Comparison of ENCODE assay signal across 1 cellular context in the genomic region with DNA sequence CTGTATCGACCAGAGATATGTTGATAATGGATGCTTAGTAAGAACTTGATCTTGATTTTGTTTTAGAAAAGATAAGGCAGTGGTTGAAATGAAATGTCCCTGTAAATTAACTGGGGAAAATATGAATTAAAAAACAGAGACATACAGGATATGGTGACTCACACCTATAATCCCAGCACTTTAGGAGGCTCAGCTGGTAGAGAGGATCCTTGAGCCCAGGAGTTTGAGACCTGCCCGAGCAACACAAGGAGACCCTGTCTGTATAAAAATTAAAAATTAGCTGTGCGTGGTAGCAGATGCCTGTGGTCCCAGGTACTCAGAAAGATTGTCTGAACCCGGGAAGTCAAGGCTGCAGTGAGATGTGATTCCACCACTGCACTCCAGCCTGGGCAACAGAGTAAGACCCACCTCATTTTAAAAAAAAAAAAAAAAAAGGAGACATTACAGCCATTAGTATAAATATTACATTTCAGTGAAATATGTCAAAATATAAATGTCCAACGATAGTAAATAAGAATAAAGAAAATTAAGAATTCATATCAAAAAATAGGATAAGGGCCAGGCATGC.
A peak's percentile ranks its signal among the peaks of the same experiment; 100 is the strongest.
TF ChIP-seq lines count a peak whose summit lies in the region.

No MANE protein-coding gene starts in this region.

TF ChIP-seq in K562, 482 proteins besides CTCF, POLR2A, EP300 and RAD21 (continued from another document):
- no peak for TF ChIP-seq NR2C2 (CRISPR knock-in tag; IDR thresholded peaks at IDR 0.05)
- TF ChIP-seq NR2C2 (tag; IDR thresholded peaks at IDR 0.05): 0 out of 2 replicates have a peak, but pooled peaks have one; percentile 3
- no peak for TF ChIP-seq TRIM24 (IDR thresholded peaks at IDR 0.05)
- TF ChIP-seq, protein P1, sequence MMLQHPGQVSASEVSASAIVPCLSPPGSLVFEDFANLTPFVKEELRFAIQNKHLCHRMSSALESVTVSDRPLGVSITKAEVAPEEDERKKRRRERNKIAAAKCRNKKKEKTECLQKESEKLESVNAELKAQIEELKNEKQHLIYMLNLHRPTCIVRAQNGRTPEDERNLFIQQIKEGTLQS (IDR thresholded peaks at IDR 0.05): peak; percentile 68
- TF ChIP-seq, protein P1 (CRISPR knock-in tag; conservative IDR thresholded peaks at IDR 0.05): no peak
- peak; percentile 27; the same call in 1 of the 2 replicates for TF ChIP-seq SMARCE1 (IDR thresholded peaks at IDR 0.05)
- no peak for TF ChIP-seq DDX20 (tag; IDR thresholded peaks at IDR 0.05; ENCODE audit: low read depth)
- TF ChIP-seq HDAC2 (IDR thresholded peaks at IDR 0.05): peak; percentile 13; the same call in 1 of the 2 replicates
- TF ChIP-seq, protein P2, sequence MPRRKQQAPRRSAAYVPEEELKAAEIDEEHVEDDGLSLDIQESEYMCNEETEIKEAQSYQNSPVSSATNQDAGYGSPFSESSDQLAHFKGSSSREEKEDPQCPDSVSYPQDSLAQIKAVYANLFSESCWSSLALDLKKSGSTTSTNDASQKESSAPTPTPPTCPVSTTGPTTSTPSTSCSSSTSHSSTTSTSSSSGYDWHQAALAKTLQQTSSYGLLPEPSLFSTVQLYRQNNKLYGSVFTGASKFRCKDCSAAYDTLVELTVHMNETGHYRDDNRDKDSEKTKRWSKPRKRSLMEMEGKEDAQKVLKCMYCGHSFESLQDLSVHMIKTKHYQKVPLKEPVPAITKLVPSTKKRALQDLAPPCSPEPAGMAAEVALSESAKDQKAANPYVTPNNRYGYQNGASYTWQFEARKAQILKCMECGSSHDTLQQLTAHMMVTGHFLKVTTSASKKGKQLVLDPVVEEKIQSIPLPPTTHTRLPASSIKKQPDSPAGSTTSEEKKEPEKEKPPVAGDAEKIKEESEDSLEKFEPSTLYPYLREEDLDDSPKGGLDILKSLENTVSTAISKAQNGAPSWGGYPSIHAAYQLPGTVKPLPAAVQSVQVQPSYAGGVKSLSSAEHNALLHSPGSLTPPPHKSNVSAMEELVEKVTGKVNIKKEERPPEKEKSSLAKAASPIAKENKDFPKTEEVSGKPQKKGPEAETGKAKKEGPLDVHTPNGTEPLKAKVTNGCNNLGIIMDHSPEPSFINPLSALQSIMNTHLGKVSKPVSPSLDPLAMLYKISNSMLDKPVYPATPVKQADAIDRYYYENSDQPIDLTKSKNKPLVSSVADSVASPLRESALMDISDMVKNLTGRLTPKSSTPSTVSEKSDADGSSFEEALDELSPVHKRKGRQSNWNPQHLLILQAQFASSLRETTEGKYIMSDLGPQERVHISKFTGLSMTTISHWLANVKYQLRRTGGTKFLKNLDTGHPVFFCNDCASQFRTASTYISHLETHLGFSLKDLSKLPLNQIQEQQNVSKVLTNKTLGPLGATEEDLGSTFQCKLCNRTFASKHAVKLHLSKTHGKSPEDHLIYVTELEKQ (CRISPR knock-in tag; IDR thresholded peaks at IDR 0.05): no peak
- TF ChIP-seq BRD9 (IDR thresholded peaks at IDR 0.05; ENCODE audit: low read depth, partially characterized antibody): peak; percentile 31
- peak; percentile 37; the same call in 1 of the 2 replicates for TF ChIP-seq JUND (IDR thresholded peaks at IDR 0.05; ENCODE audit: borderline replicate concordance, low read depth, low read length)
- peak; percentile 50; the same call in 2 of the 3 replicates for TF ChIP-seq JUND (tag; IDR thresholded peaks at IDR 0.05; ENCODE audit: borderline replicate concordance, low read depth, low read length)
- TF ChIP-seq FOSL1 (tag; conservative IDR thresholded peaks at IDR 0.05): peak; percentile 53
- TF ChIP-seq DPF2 (IDR thresholded peaks at IDR 0.05): peak; percentile 35
- TF ChIP-seq SAP30 (IDR thresholded peaks at IDR 0.05; ENCODE audit: borderline replicate concordance, insufficient read depth, low read depth, low read length, poor library complexity, severe bottlenecking): no peak
- peak; percentile 43 for TF ChIP-seq DACH1 (IDR thresholded peaks at IDR 0.05; ENCODE audit: partially characterized antibody)
- no peak for TF ChIP-seq CEBPG (CRISPR knock-in tag; IDR thresholded peaks at IDR 0.05)
- no peak for TF ChIP-seq CEBPG (tag; conservative IDR thresholded peaks at IDR 0.05 in 1 of 2, IDR thresholded peaks at IDR 0.05 in 1 of 2)
- peak; percentile 49 for TF ChIP-seq RBM25 (IDR thresholded peaks at IDR 0.05; ENCODE audit: low read depth, low read length, severe bottlenecking)
- peak; percentile 85 for TF ChIP-seq ZNF121 (CRISPR knock-in tag; conservative IDR thresholded peaks at IDR 0.05)
- no peak for TF ChIP-seq XRCC4 (IDR thresholded peaks at IDR 0.05; ENCODE audit: extremely low read depth, insufficient read depth, insufficient read length)
- TF ChIP-seq ZNF384 (IDR thresholded peaks at IDR 0.05; ENCODE audit: low read depth, low read length): peak; percentile 50; the same call in 1 of the 2 replicates
- TF ChIP-seq RCOR1 (IDR thresholded peaks at IDR 0.05; ENCODE audit: borderline replicate concordance in 1 of 2, low read depth in 2 of 2, low read length in 2 of 2): 0 out of 4 replicates have a peak, but pooled peaks of 1 of the 2 experiments have one; percentile 3
- 0 out of 2 replicates have a peak, but pooled peaks have one; percentile 20 for TF ChIP-seq ADNP (tag; IDR thresholded peaks at IDR 0.05)
- no peak for TF ChIP-seq TBL1XR1 (IDR thresholded peaks at IDR 0.05; ENCODE audit: low read length in 2 of 2)
